Comparison of ENCODE assay signal across 28 cellular contexts in the genomic region with DNA sequence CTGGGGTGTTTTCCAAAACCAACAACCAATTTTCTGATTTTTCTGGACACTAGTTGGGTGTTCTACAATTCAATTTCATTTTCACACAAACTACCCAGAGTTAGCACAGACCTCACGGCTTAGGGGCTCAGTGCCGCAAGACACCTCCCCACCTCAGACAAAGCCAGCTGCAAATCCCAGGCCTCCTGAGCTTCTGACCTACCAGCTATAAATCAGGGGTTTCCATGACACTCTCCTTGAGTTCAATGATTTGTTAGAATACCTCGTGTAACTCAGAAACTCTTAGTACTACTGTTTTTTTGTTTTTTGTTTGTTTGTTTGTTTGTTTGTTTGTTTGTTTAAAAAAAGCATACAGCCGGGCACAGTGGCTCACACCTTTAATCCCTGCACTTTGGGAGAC.
"Had no signal": no experiment of that assay in that cellular context is flagged by ENCODE, and none has a peak within 500 bp of the region (broad histone marks: within the 10 kb centered on the region; RNA-seq: fewer than 3 reads in every experiment).

No MANE protein-coding gene starts in this region.

- H3K27ac Mint-ChIP-seq: immature natural killer cell; mesothelial cell of epicardium; natural killer cell; stimulated activated memory B cell treated with anti-CD40 and anti-IgM and Interleukin-4, amounts not matched to agents 10 μg/mL and 1 μg/mL and 100 μg/mL, for 72 hours; type B pancreatic cell had no signal

- H3K9me3 ChIP-seq: heart left ventricle, left ventricle myocardium inferior, ovary, prostate gland, sigmoid colon, spleen, tibial nerve, uterus had no signal

- H3K27me3 ChIP-seq: heart left ventricle, ovary, spleen, tibial nerve, uterus had no signal

- FAIRE-seq: islet of Langerhans, kidney, small intestine had no signal

- H3K4me1 ChIP-seq: prostate gland, sigmoid colon, tibial nerve, uterus had no signal

- H3K27ac ChIP-seq: heart left ventricle, left ventricle myocardium inferior, ovary, prostate gland, sigmoid colon, spleen, tibial nerve, uterus had no signal

- H3K4me1 Mint-ChIP-seq: immature natural killer cell; naive B cell; natural killer cell; stimulated activated memory B cell treated with anti-CD40 and anti-IgM and Interleukin-4, amounts not matched to agents 10 μg/mL and 1 μg/mL and 100 μg/mL, for 72 hours; stimulated activated naive CD8-positive, alpha-beta T cell treated with anti-CD3 and anti-CD28 coated beads, Interleukin-15, amount 100 ng/mL, for 72 hours had no signal

- ATAC-seq: heart left ventricle; left colon; natural killer cell; right cardiac atrium; stimulated activated memory B cell treated with anti-CD40 and anti-IgM and Interleukin-4, amounts not matched to agents 10 μg/mL and 1 μg/mL and 100 μg/mL, for 72 hours; stimulated activated naive CD8-positive, alpha-beta T cell treated with anti-CD3 and anti-CD28 coated beads, Interleukin-15, amount 100 ng/mL, for 72 hours had no signal

- H3K36me3 Mint-ChIP-seq: immature natural killer cell; mesothelial cell of epicardium; natural killer cell; stimulated activated memory B cell treated with anti-CD40 and anti-IgM and Interleukin-4, amounts not matched to agents 10 μg/mL and 1 μg/mL and 100 μg/mL, for 72 hours; type B pancreatic cell had no signal

- H3K9me3 Mint-ChIP-seq: immature natural killer cell; natural killer cell; stimulated activated naive CD8-positive, alpha-beta T cell treated with anti-CD3 and anti-CD28 coated beads, Interleukin-15, amount 100 ng/mL, for 72 hours had no signal

- H3K4me3 ChIP-seq: heart left ventricle, left ventricle myocardium inferior, lung, ovary, prostate gland, sigmoid colon, spleen, tibial nerve, uterus had no signal

- DNase-seq: heart left ventricle; hypothalamus; immature natural killer cell; kidney; left colon; left ventricle myocardium inferior; mesendoderm; naive B cell; natural killer cell; ovary; posterior cingulate gyrus; retina; right cardiac atrium; sigmoid colon; small intestine; spleen; stimulated activated CD4-positive, alpha-beta T cell treated with anti-CD3 and anti-CD28 coated beads, Interleukin-4, amount 100 ng/mL, for 24 hours; stimulated activated naive CD4-positive, alpha-beta T cell treated with Interleukin-2 at 50 U/mL for 16 hours; stimulated activated naive CD8-positive, alpha-beta T cell treated with anti-CD3 and anti-CD28 coated beads, Interleukin-15, amount 100 ng/mL, for 72 hours; substantia nigra; uterus had no signal

- H3K36me3 ChIP-seq: heart left ventricle, left ventricle myocardium inferior, ovary, prostate gland, sigmoid colon, spleen, tibial nerve, uterus had no signal

- H3K4me3 Mint-ChIP-seq: immature natural killer cell; mesothelial cell of epicardium; naive B cell; natural killer cell; stimulated activated memory B cell treated with anti-CD40 and anti-IgM and Interleukin-4, amounts not matched to agents 10 μg/mL and 1 μg/mL and 100 μg/mL, for 72 hours; stimulated activated naive CD8-positive, alpha-beta T cell treated with anti-CD3 and anti-CD28 coated beads, Interleukin-15, amount 100 ng/mL, for 72 hours; type B pancreatic cell had no signal
